Comparison of ENCODE assay signal across 8 cellular contexts in genomic region chr1:206684478-206685255, GRCh38. TPM values are rescaled to one million over a fixed set of nuclear protein-coding genes. Genes with fewer than 3 reads are reported as not detected.
DNase-seq lines count a peak whose midpoint lies in the region; ATAC-seq and TF ChIP-seq lines count a peak whose summit lies in the region.

Gene MAPKAPK2 (plus strand): TSS chr1:206684905. CDS start chr1:206685230, 325 bp downstream.

- no peaks in the 10 kb centered on the region for H3K27me3 ChIP-seq in stomach

- H3K36me3 ChIP-seq in stomach, result no peaks in the 10 kb centered on the region

- peaks cover 50% of the 10 kb centered on the region for H3K4me1 Mint-ChIP-seq in neural crest cell

- peaks cover 31 to 48% (median 42%) of the 10 kb centered on the region in 4 donors for H3K4me1 ChIP-seq in stomach

- H3K9me3 Mint-ChIP-seq in neural crest cell, result no peaks in the 10 kb centered on the region

- no peaks in the 10 kb centered on the region for H3K36me3 Mint-ChIP-seq in neural crest cell (ENCODE audit: low read depth)

- H3K4me3 Mint-ChIP-seq in neural crest cell, result peak within 1 kb of the TSS; percentile 98

- H3K27ac Mint-ChIP-seq in neural crest cell (ENCODE audit: unreplicated experiment), result peak within 1 kb of the TSS; percentile 99

- no peak for TF ChIP-seq CTCF in RWPE1 (conservative IDR thresholded peaks at IDR 0.05; ENCODE audit: low read depth)
- no peak for TF ChIP-seq CTCF in fibroblast of villous mesenchyme (IDR thresholded peaks at IDR 0.05; ENCODE audit: insufficient read depth, low read depth, low read length)
- no peak for TF ChIP-seq CTCF in neural crest cell (conservative IDR thresholded peaks at IDR 0.05)
- TF ChIP-seq CTCF in stomach (IDR thresholded peaks at IDR 0.05), result no peak

- no peak for TF ChIP-seq EP300 in stomach (IDR thresholded peaks at IDR 0.05)

- H3K4me3 ChIP-seq in fibroblast of villous mesenchyme (ENCODE audit: low read depth, low read length) (peak within 1 kb of the TSS; percentile 88), stomach (peak within 1 kb of the TSS; percentile 69 to 92 (median 82))

- TF ChIP-seq POLR2A in stomach (IDR thresholded peaks at IDR 0.05), result no peak

- 1% methylated on average over 12 to 70 of the region's 71 CpGs for WGBS in stomach, 5 donors

- POLR2A ChIA-PET in RWPE1 (lab: Yijun Ruan, JAX; ENCODE audit: low non-redundant PET), result interaction anchor here (0.7 kb wide), 1 partner anchor 10 kb away, joined by 5 read pairs; no protein-coding TSS in a partner anchor

- ATAC-seq in GM18907 (IDR thresholded peaks at IDR 0.05; ENCODE audit: unreplicated experiment), result peak; percentile 33

- H3K9me3 ChIP-seq in stomach, result no peaks in the 10 kb centered on the region

- in situ Hi-C loops in ACHN (cut with HindIII; ENCODE audit: low pct_ligation_motif_present, low pct_unique_long_range_greater_than_20kb, low sequenced_read_pairs), result no loop called here

- CTCF ChIA-PET in RWPE1 (lab: Yijun Ruan, JAX), result interaction anchor here (0.6 to 1.1 kb wide), 2 partner anchors 20 to 291 kb away, joined by 5 read pairs; no protein-coding TSS in a partner anchor

- DNase-seq in ACHN (peak; percentile 66), HT-29 (ENCODE audit: low spot score) (peak; percentile 50), RWPE1 (ENCODE audit: low spot score) (peak; percentile 98), fibroblast of villous mesenchyme (ENCODE audit: low read depth) (peak; percentile 80), neural crest cell (ENCODE audit: low read depth, low spot score) (peak; percentile 69), stomach (peak; percentile 86)
- DNase-seq in activated effector memory CD4-positive, alpha-beta T cell treated with anti-CD3 and anti-CD28 coated beads, Interleukin-2, amount 50 U/mL, for 16 hours, result peak; percentile 91

- H3K27ac ChIP-seq in RWPE1 (peak within 1 kb of the TSS; percentile 90), stomach (peak within 1 kb of the TSS; percentile 84 to 100 (median 98))

- intact Hi-C loops in stomach (cut with DNase I; ENCODE audit: low total_unique reads), result no loop called here

- H3K27me3 Mint-ChIP-seq in neural crest cell (ENCODE audit: low read depth), result peaks cover 36% of the 10 kb centered on the region

RNA-seq across cellular contexts. Expression of gene MAPKAPK2, which starts in this region (rescaled TPM):
- total RNA-seq in HT-29 (2014; rRNA removed; shearing (Covaris generic)), result 41.9 and 50.4 TPM in 2 replicates
- total RNA-seq in fibroblast of villous mesenchyme, result 45.3 and 46.4 TPM in 2 replicates
- total RNA-seq in neural crest cell, result 77.7 and 78.7 TPM in 2 replicates
- 10 to 100 TPM; 22.6 to 78.0 (median 43.9) TPM for total RNA-seq in stomach
- polyA plus RNA-seq in stomach, result 10 to 100 TPM; 30.1 to 60.8 (median 55.4) TPM

Comparison
In these comparisons a context has a peak if more than half of its experiments do, and no peak if none do; other contexts are left out.
1. Peak in every context shown above with its lines: DNase-seq, ATAC-seq, H3K4me3 ChIP-seq and H3K27ac ChIP-seq.